In the genomic region with DNA sequence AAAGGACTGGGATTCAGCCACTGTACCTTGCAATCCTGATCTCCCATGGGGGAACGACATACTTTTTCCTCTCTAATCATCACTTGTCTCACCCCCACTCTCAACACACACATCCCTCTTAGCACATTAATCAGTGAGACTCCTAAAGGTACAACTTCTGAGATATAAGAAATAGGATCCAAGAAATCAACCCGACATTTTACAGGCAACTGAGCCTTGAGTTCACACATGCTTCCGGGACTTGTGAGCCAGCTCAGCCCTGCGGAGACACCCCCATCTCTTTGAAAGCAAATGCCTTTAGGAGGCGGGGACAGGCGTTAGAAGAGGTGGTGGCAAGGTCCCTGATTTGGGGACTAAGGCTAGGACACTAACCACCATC, we compare ENCODE assay signal across 8 cellular contexts.
DNase-seq lines count a peak whose midpoint lies in the region; ATAC-seq lines count a peak whose summit lies in the region.

No MANE protein-coding gene starts in this region.

- peak overlapping the region; percentile 81 for H3K4me3 ChIP-seq in iPS-18c (ENCODE audit: insufficient read depth, low read depth, low read length)

- no peak for ATAC-seq in GM19455 (IDR thresholded peaks at IDR 0.05; ENCODE audit: unreplicated experiment)

- peaks cover 2% of the 10 kb centered on the region for H3K9me3 ChIP-seq in iPS-18c (ENCODE audit: control insufficient read depth, insufficient read depth, low read length)

- peak; percentile 54 to 77 (median 74) for DNase-seq in NCI-H1417 (lab: John Stamatoyannopoulos, UW)
- DNase-seq in NCI-H1417 treated with DMSO at 0.1 percent for 48 hours (lab: John Stamatoyannopoulos, UW), result no peak
- DNase-seq in NCI-H510A treated with DMSO at 0.1 percent for 48 hours (lab: John Stamatoyannopoulos, UW), result peak; percentile 58
- DNase-seq in activated T-helper 9 cell treated with anti-CD3 and anti-CD28 coated beads, Interleukin-2, amount 50 U/mL, for 16 hours (ENCODE audit: low read depth), result peak; percentile 28
- DNase-seq in stimulated activated CD4-positive, alpha-beta T cell treated with anti-CD3 and anti-CD28 coated beads, Interleukin-4, amount 100 ng/mL, for 24 hours, result peak; percentile 53
- DNase-seq in NK-92 treated with Interleukin-12 subunit alpha and Interleukin-12 subunit beta, amount 100 ng/mL, for 24 hours (lab: John Stamatoyannopoulos, UW), result no peak

Comparison
In these comparisons a context has a peak if more than half of its experiments do, and no peak if none do; other contexts are left out.
1. DNase-seq: peak in NCI-H1417 (3 of 3), NCI-H510A treated with DMSO at 0.1 percent for 48 hours (single experiment), activated T-helper 9 cell treated with anti-CD3 and anti-CD28 coated beads, Interleukin-2, amount 50 U/mL, for 16 hours (single experiment) and stimulated activated CD4-positive, alpha-beta T cell treated with anti-CD3 and anti-CD28 coated beads, Interleukin-4, amount 100 ng/mL, for 24 hours (single experiment); none in NCI-H1417 treated with DMSO at 0.1 percent for 48 hours (single experiment) and NK-92 treated with Interleukin-12 subunit alpha and Interleukin-12 subunit beta, amount 100 ng/mL, for 24 hours (single experiment).